ENCODE assay signal across 26 cellular contexts in the genomic region with DNA sequence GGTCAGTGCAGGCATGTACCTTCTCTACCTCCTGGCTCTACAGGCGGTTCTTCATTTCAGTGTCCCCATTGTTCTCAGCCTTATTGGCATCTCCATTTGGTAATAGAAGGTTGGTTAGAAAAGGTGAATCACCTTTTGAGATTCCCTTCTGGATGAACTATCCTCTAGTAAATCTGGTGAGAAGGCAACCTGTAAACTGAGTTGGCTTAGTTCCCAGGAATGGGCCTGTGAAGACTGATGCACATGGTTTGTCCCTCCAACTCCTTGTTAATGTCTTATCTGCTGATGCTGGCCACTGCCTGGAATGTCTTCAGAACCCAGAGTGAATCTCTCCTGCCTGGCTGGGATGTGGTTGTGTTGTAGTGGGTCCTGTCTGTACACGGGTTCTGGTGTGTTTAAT.
A peak's percentile ranks its signal among the peaks of the same experiment; 100 is the strongest.
DNase-seq lines count a peak whose midpoint lies in the region; ATAC-seq, FAIRE-seq and TF ChIP-seq lines count a peak whose summit lies in the region.
"Had no signal": no experiment of that assay in that cellular context is flagged by ENCODE, and none has a peak within 500 bp of the region (broad histone marks: within the 10 kb centered on the region; RNA-seq: fewer than 3 reads in every experiment).

No MANE protein-coding gene starts in this region.

- H3K27me3 ChIP-seq in K562 (ENCODE audit: control insufficient read depth in 2 of 2, insufficient read depth in 2 of 2, low read length in 2 of 2): no peaks in the 10 kb centered on the region
- H3K27me3 ChIP-seq in foreskin keratinocyte: no peaks in the 10 kb centered on the region
- H3K27me3 ChIP-seq: BE2C, BLaER1 had no signal

- CTCF ChIA-PET in K562 (lab: Yijun Ruan, JAX; ENCODE audit: low intra/inter-chr PET ratio): no interaction called here

- ATAC-seq in K562 (no peak; the same call in 2 of the 3 replicates), foreskin keratinocyte (peak; percentile 54), GM21447 (IDR thresholded peaks at IDR 0.05; ENCODE audit: unreplicated experiment) (no peak)
- ATAC-seq: GM12878 had no signal

- H3K4me1 ChIP-seq in K562 (replicated peaks in 1 of 2; ENCODE audit: control insufficient read depth in 2 of 2, insufficient read depth in 2 of 2, low read length in 2 of 2) (peaks cover 0 to 9% of the 10 kb centered on the region in 2 experiments; a peak in 3 of 5 replicates), foreskin keratinocyte (no peaks in the 10 kb centered on the region)
- H3K4me1 ChIP-seq: BE2C, Caco-2 had no signal

- intact Hi-C loops in K562 (cut with micrococcal nuclease): loop anchor here (5.0 kb wide), 1 partner anchor 142 kb away; no protein-coding TSS in a partner anchor

- no peaks in the 10 kb centered on the region for H3K9me1 ChIP-seq in K562 (ENCODE audit: control insufficient read depth, insufficient read depth, low read length)

- H3K27ac ChIP-seq in K562 (ENCODE audit: extremely low read depth, low read depth, low read length) (no peak overlapping the region), foreskin keratinocyte (no peak overlapping the region)
- H3K27ac ChIP-seq: BLaER1 had no signal

- H3K9me3 ChIP-seq in K562 (replicated peaks; ENCODE audit: control insufficient read depth, insufficient read depth, low read depth, low read length): no peaks in the 10 kb centered on the region
- H3K9me3 ChIP-seq: BE2C, BLaER1, Caco-2 had no signal

- TF ChIP-seq RAD21 in K562 (CRISPR knock-in tag; conservative IDR thresholded peaks at IDR 0.05 in 1 of 2, IDR thresholded peaks at IDR 0.05 in 1 of 2): no peak

- no peaks in the 10 kb centered on the region for H4K20me1 ChIP-seq in K562 (replicated peaks; ENCODE audit: control insufficient read depth, insufficient read depth, low read length)
- H4K20me1 ChIP-seq: BLaER1 had no signal

- H3K4me2 ChIP-seq in K562 (ENCODE audit: insufficient read depth, low read length): no peak overlapping the region
- H3K4me2 ChIP-seq: BLaER1 had no signal

- no peak for TF ChIP-seq POLR2A in K562 (conservative IDR thresholded peaks at IDR 0.05)

- H2AFZ ChIP-seq in K562 (ENCODE audit: low read depth, low read length): 0 out of 2 replicates have a peak overlapping the region, but pooled peaks have one; percentile 5

- no peaks in the 10 kb centered on the region; the same call in 2 of the 3 replicates for H3K36me3 ChIP-seq in K562 (ENCODE audit: control insufficient read depth, insufficient read depth, low read length)
- H3K36me3 ChIP-seq: BE2C, BLaER1 had no signal

- DNase-seq in M059J (ENCODE audit: low read depth): peak; percentile 62
- peak in 1 of 4 experiments; percentile 30 for DNase-seq in K562 (ENCODE audit: extremely low read depth in 1 of 4, low spot score in 3 of 4)
- DNase-seq in foreskin keratinocyte: peak in 1 of 2 donors; percentile 55
- no peak for DNase-seq in COLO829 (ENCODE audit: low spot score)
- DNase-seq in NCI-H2107 treated with DMSO at 0.1 percent for 48 hours (lab: John Stamatoyannopoulos, UW; ENCODE audit: unreplicated experiment): no peak
- DNase-seq: 8988T; ACHN; BE2C; C1 segment of cervical spinal cord; Caco-2; Calu3; CD4-positive, alpha-beta memory T cell; CD4-positive, CD25-positive, alpha-beta regulatory T cell; CD8-positive, alpha-beta memory T cell; DMS53; DMS79; DND-41; EL; GDM1 had no signal

- H3K79me2 ChIP-seq in K562 (ENCODE audit: control insufficient read depth, insufficient read depth, low read length): no peaks in the 10 kb centered on the region

- H3K4me3 ChIP-seq in K562: no peak overlapping the region
- H3K4me3 ChIP-seq: BLaER1, GM12878 had no signal

- no peak for TF ChIP-seq EP300 in K562 (IDR thresholded peaks at IDR 0.05; ENCODE audit: low read length)

- BruUV-seq in K562 (replicated peaks; lab: Mats Ljungman, UMichigan): no TSS peak

- in situ Hi-C loops in K562 (cut with MboI): no loop called here

- POLR2A ChIA-PET in K562 (lab: Yijun Ruan, JAX): interaction anchor here (0.6 kb wide), 1 partner anchor 20 kb away, joined by 3 read pairs; no protein-coding TSS in a partner anchor

- H3K9ac ChIP-seq in K562 (ENCODE audit: insufficient read depth in 1 of 2, low read depth in 2 of 2, low read length in 2 of 2): no peak overlapping the region
- H3K9ac ChIP-seq: BLaER1 had no signal

- WGBS in K562 (ENCODE audit: insufficient coverage, low coverage, missing lambda C conversion rate): 50% methylated on average over 2 of the region's 2 CpGs

- FAIRE-seq in K562 (lab: Jason Lieb, UNC): no peak
- FAIRE-seq: A204.1, D721Med, GM12878, GM12892, GM18507 had no signal

- TF ChIP-seq CTCF in K562 (IDR thresholded peaks at IDR 0.05 in 2 of 3, conservative IDR thresholded peaks at IDR 0.05 in 1 of 3; ENCODE audit: insufficient read depth in 2 of 3, low read depth in 1 of 3, low read length in 3 of 3) (no peak), foreskin keratinocyte (conservative IDR thresholded peaks at IDR 0.05) (no peak)

TF ChIP-seq in K562, 482 proteins besides CTCF, POLR2A, EP300 and RAD21 (continues in another document):
- peak; percentile 34; the same call in 1 of the 2 replicates for TF ChIP-seq NFIC (IDR thresholded peaks at IDR 0.05)
- no peak for TF ChIP-seq XRCC4 (IDR thresholded peaks at IDR 0.05; ENCODE audit: extremely low read depth, insufficient read depth, insufficient read length)
- no peak for TF ChIP-seq TSHZ1 (CRISPR knock-in tag; IDR thresholded peaks at IDR 0.05)
- TF ChIP-seq TEAD4 (IDR thresholded peaks at IDR 0.05; ENCODE audit: low read length): peak; percentile 21; the same call in 1 of the 2 replicates
- no peak for TF ChIP-seq TEAD4 (CRISPR knock-in tag; IDR thresholded peaks at IDR 0.05; ENCODE audit: borderline replicate concordance)
- TF ChIP-seq CBFA2T3 (IDR thresholded peaks at IDR 0.05): peak; percentile 44
- TF ChIP-seq, protein P1, sequence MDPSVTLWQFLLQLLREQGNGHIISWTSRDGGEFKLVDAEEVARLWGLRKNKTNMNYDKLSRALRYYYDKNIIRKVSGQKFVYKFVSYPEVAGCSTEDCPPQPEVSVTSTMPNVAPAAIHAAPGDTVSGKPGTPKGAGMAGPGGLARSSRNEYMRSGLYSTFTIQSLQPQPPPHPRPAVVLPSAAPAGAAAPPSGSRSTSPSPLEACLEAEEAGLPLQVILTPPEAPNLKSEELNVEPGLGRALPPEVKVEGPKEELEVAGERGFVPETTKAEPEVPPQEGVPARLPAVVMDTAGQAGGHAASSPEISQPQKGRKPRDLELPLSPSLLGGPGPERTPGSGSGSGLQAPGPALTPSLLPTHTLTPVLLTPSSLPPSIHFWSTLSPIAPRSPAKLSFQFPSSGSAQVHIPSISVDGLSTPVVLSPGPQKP (CRISPR knock-in tag; IDR thresholded peaks at IDR 0.05): no peak
- no peak for TF ChIP-seq SMARCE1 (IDR thresholded peaks at IDR 0.05)
- TF ChIP-seq BRD4 (IDR thresholded peaks at IDR 0.05): no peak
- TF ChIP-seq PRPF4 (IDR thresholded peaks at IDR 0.05; ENCODE audit: insufficient read depth, low read depth, low read length, poor library complexity, severe bottlenecking): no peak
- no peak for TF ChIP-seq PREB (CRISPR knock-in tag; IDR thresholded peaks at IDR 0.05)
